Comparison of ENCODE assay signal across 11 cellular contexts in the genomic region with DNA sequence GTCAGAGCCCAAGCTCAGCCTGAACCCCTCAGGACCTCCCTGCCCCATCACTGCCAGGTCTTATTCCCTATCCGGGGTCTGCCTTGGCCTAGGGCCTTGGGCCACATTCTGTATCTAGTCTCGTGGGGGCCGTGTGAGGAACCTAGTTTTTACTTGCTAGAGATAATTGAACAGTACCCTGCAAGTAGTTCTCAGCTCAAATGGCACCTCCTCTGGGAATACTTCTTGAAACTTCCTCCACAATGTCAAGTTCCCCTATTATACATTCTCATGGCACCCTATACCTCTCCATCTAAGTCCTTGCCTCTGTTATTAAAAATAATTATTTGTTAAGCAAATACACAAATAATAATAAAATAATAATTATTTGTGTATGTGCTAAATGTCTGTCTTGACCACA. TPM values are rescaled to one million over a fixed set of nuclear protein-coding genes. Genes with fewer than 3 reads are reported as not detected.
DNase-seq lines count a peak whose midpoint lies in the region; ATAC-seq, FAIRE-seq and TF ChIP-seq lines count a peak whose summit lies in the region.
"Had no signal": no experiment of that assay in that cellular context is flagged by ENCODE, and none has a peak within 500 bp of the region (broad histone marks: within the 10 kb centered on the region; RNA-seq: fewer than 3 reads in every experiment).

No MANE protein-coding gene starts in this region.

- H2BK12ac ChIP-seq in H1 (ENCODE audit: low read depth, low read length): peak overlapping the region; percentile 94

- TF ChIP-seq CTCF in H1 (IDR thresholded peaks at IDR 0.05; ENCODE audit: control extremely low read depth in 1 of 3, insufficient read depth in 1 of 3, low read depth in 1 of 3, low read length in 3 of 3): no peak
- TF ChIP-seq CTCF in neural progenitor cell (IDR thresholded peaks at IDR 0.05): no peak
- no peak for TF ChIP-seq CTCF in upper lobe of left lung (IDR thresholded peaks at IDR 0.05)

- no peak for TF ChIP-seq POLR2A in H1 (IDR thresholded peaks at IDR 0.05; ENCODE audit: control extremely low read depth in 1 of 2, low read depth in 2 of 2, low read length in 2 of 2)
- no peak for TF ChIP-seq POLR2A in upper lobe of left lung (IDR thresholded peaks at IDR 0.05)

- POLR2A ChIA-PET in H1 (lab: Charles Lee; ENCODE audit: partially characterized antibody): interaction anchor here (0.9 to 1.5 kb wide), 7 partner anchors 8 to 86 kb away, joined by 3 to 4 read pairs (median 3); partner anchors contain the start of gene CSF1

- H3K4me2 ChIP-seq in H1 (ENCODE audit: insufficient read depth in 1 of 2, low read depth in 2 of 2, low read length in 2 of 2): peak overlapping the region in 1 of 2 experiments; percentile 42; a peak in 2 of 4 replicates
- peak overlapping the region; percentile 54 for H3K4me2 ChIP-seq in neural progenitor cell

- peak overlapping the region; percentile 95; the same call in 1 of the 2 replicates for H2BK15ac ChIP-seq in H1 (ENCODE audit: low read length)

- H3K9me3 ChIP-seq in SJSA1 (replicated peaks): no peaks in the 10 kb centered on the region
- H3K9me3 ChIP-seq in H1 (ENCODE audit: insufficient read depth in 2 of 2, low read depth in 1 of 2, low read length in 1 of 2): no peaks in the 10 kb centered on the region
- H3K9me3 ChIP-seq in neural progenitor cell (ENCODE audit: low read depth): no peaks in the 10 kb centered on the region
- no peaks in the 10 kb centered on the region for H3K9me3 ChIP-seq in upper lobe of left lung

- no peak overlapping the region for H3K4me3 Mint-ChIP-seq in neural progenitor cell
- H3K4me3 Mint-ChIP-seq: activated naive CD4-positive, alpha-beta T cell treated with anti-CD3 and anti-CD28 coated beads for 36 hours; immature natural killer cell had no signal

- peak overlapping the region; percentile 45 for H4K5ac ChIP-seq in H1 (ENCODE audit: insufficient read length, low read depth, low read length)

- H3K4me1 Mint-ChIP-seq in neural progenitor cell: peaks cover 85% of the 10 kb centered on the region
- H3K4me1 Mint-ChIP-seq: immature natural killer cell had no signal

- H3K79me2 ChIP-seq in H1 (ENCODE audit: control insufficient read depth in 1 of 2, insufficient read depth in 2 of 2, low read length in 2 of 2): no peaks in the 10 kb centered on the region
- no peaks in the 10 kb centered on the region for H3K79me2 ChIP-seq in neural progenitor cell (ENCODE audit: low read depth)

- H2AK5ac ChIP-seq in H1 (ENCODE audit: low read depth, low read length): no peak overlapping the region

- no peaks in the 10 kb centered on the region for H4K20me1 ChIP-seq in H1 (replicated peaks in 1 of 2; ENCODE audit: control insufficient read depth in 1 of 2, insufficient read depth in 2 of 2, low read length in 2 of 2)
- no peaks in the 10 kb centered on the region for H4K20me1 ChIP-seq in neural progenitor cell (ENCODE audit: low read depth)

- H3K27ac ChIP-seq in SJSA1: peak overlapping the region; percentile 97
- peak overlapping the region; percentile 77; the same call in 1 of the 2 replicates for H3K27ac ChIP-seq in H1 (ENCODE audit: low read depth, low read length)
- H3K27ac ChIP-seq in neural progenitor cell: no peak overlapping the region
- H3K27ac ChIP-seq in upper lobe of left lung: peak overlapping the region; percentile 81 to 91 (median 88)

- no peak overlapping the region for H3K56ac ChIP-seq in H1 (replicated peaks; ENCODE audit: insufficient read length, low read depth, low read length)

- no peaks in the 10 kb centered on the region for H3K36me3 Mint-ChIP-seq in neural progenitor cell
- H3K36me3 Mint-ChIP-seq: immature natural killer cell had no signal

- CTCF ChIA-PET in H1 (lab: Charles Lee; ENCODE audit: partially characterized antibody): interaction anchor here (1.1 to 2.8 kb wide), 7 partner anchors 9 to 106 kb away, joined by 3 to 13 read pairs (median 5); partner anchors contain the start of gene AHCYL1

- H3K18ac ChIP-seq in H1 (ENCODE audit: extremely low read depth, low read length): peak overlapping the region; percentile 83

- no peak for ATAC-seq in upper lobe of left lung (ENCODE audit: low FRiP score in 2 of 2)
- ATAC-seq in GM18870 (IDR thresholded peaks at IDR 0.05; ENCODE audit: unreplicated experiment): no peak
- no peak for ATAC-seq in esophagus mucosa

- H3K9ac ChIP-seq in H1 (replicated peaks in 1 of 4; ENCODE audit: extremely low read depth in 1 of 4, low read depth in 3 of 4, low read length in 3 of 4): no peak overlapping the region; a peak in 1 of 7 replicates
- no peak overlapping the region for H3K9ac ChIP-seq in neural progenitor cell

- peak overlapping the region; percentile 85; the same call in 1 of the 2 replicates for H2BK5ac ChIP-seq in H1 (ENCODE audit: low read depth, low read length)

- H2BK20ac ChIP-seq in H1 (ENCODE audit: low read length): peak overlapping the region; percentile 95; the same call in 1 of the 2 replicates

- no peak overlapping the region for H3K4ac ChIP-seq in H1 (replicated peaks; ENCODE audit: insufficient read length, low read depth, low read length)

- peak overlapping the region; percentile 97 for H4K91ac ChIP-seq in H1 (replicated peaks; ENCODE audit: insufficient read length, low read length)

- FAIRE-seq in H1 (lab: Jason Lieb, UNC): no peak

- no peaks in the 10 kb centered on the region for H3K79me1 ChIP-seq in H1 (ENCODE audit: low read depth, low read length)

- H3K27me3 Mint-ChIP-seq in neural progenitor cell (ENCODE audit: insufficient read depth, low read depth): peaks cover 3% of the 10 kb centered on the region

- H3K4me3 ChIP-seq in SJSA1 (no peak overlapping the region), H1 (ENCODE audit: extremely low read depth in 1 of 4, insufficient read depth in 2 of 4, low read depth in 3 of 4, low read length in 4 of 4) (peak overlapping the region in 1 of 4 experiments; percentile 3; a peak in 1 of 8 replicates), neural progenitor cell (no peak overlapping the region), upper lobe of left lung (no peak overlapping the region)

- H3F3A ChIP-seq in neural progenitor cell (ENCODE audit: low read depth): peaks cover 13% of the 10 kb centered on the region

- no peak overlapping the region for H3K23ac ChIP-seq in H1 (ENCODE audit: insufficient read length)

- TF ChIP-seq RAD21 in H1 (IDR thresholded peaks at IDR 0.05 in 1 of 2, conservative IDR thresholded peaks at IDR 0.05 in 1 of 2; ENCODE audit: low read depth in 2 of 2, low read length in 2 of 2): no peak

- TF ChIP-seq EP300 in H1 (IDR thresholded peaks at IDR 0.05; ENCODE audit: borderline replicate concordance in 1 of 2, low read depth in 2 of 2, low read length in 2 of 2) (no peak), upper lobe of left lung (IDR thresholded peaks at IDR 0.05) (no peak)

- H4K8ac ChIP-seq in H1 (ENCODE audit: extremely low read depth, insufficient read depth, low read length): peak overlapping the region; percentile 91; the same call in 1 of the 2 replicates

- H2BK120ac ChIP-seq in H1 (replicated peaks; ENCODE audit: low read depth, low read length): no peak overlapping the region

- H2AFZ ChIP-seq in H1 (ENCODE audit: low read length) (peak overlapping the region; percentile 70; the same call in 1 of the 2 replicates), neural progenitor cell (replicated peaks) (peak overlapping the region; percentile 80)

- no peaks in the 10 kb centered on the region for H3K9me3 Mint-ChIP-seq in neural progenitor cell
- H3K9me3 Mint-ChIP-seq: activated naive CD4-positive, alpha-beta T cell treated with anti-CD3 and anti-CD28 coated beads for 36 hours; immature natural killer cell had no signal

- DNase-seq in SJSA1 (ENCODE audit: low read depth in 1 of 2, low spot score in 2 of 2) (no peak), H1 (ENCODE audit: low read depth in 1 of 2, low spot score in 2 of 2) (no peak), neural progenitor cell (ENCODE audit: low spot score) (no peak), upper lobe of left lung (no peak)
- no peak for DNase-seq in effector CD8-positive, alpha-beta T cell (lab: John Stamatoyannopoulos, UW)
- DNase-seq: activated naive CD4-positive, alpha-beta T cell treated with anti-CD3 and anti-CD28 coated beads for 36 hours; immature natural killer cell; NCI-H1417 treated with DMSO at 0.1 percent for 48 hours; PC-3 had no signal

- peak overlapping the region; percentile 78 for H3K27ac Mint-ChIP-seq in neural progenitor cell
- H3K27ac Mint-ChIP-seq: activated naive CD4-positive, alpha-beta T cell treated with anti-CD3 and anti-CD28 coated beads for 36 hours; immature natural killer cell had no signal

- H3K23me2 ChIP-seq in H1 (ENCODE audit: low read depth, low read length): no peaks in the 10 kb centered on the region

- no peaks in the 10 kb centered on the region for H3K36me3 ChIP-seq in SJSA1
- no peaks in the 10 kb centered on the region for H3K36me3 ChIP-seq in H1 (ENCODE audit: control insufficient read depth in 2 of 4, insufficient read depth in 4 of 4, low read length in 3 of 4)
- no peaks in the 10 kb centered on the region for H3K36me3 ChIP-seq in neural progenitor cell
- H3K36me3 ChIP-seq in upper lobe of left lung: no peaks in the 10 kb centered on the region

- H3K4me1 ChIP-seq in SJSA1 (replicated peaks) (peaks cover 69% of the 10 kb centered on the region), H1 (replicated peaks in 1 of 4; ENCODE audit: control insufficient read depth in 3 of 4, insufficient read depth in 4 of 4, low read length in 3 of 4) (peaks cover 9 to 33% (median 12%) of the 10 kb centered on the region in 4 experiments), neural progenitor cell (peaks cover 52% of the 10 kb centered on the region), upper lobe of left lung (peaks cover 18 to 45% (median 33%) of the 10 kb centered on the region in 4 donors)

- H3K27me3 ChIP-seq in SJSA1 (replicated peaks) (no peaks in the 10 kb centered on the region), H1 (replicated peaks in 1 of 4; ENCODE audit: control insufficient read depth in 3 of 4, extremely low read depth in 1 of 4, insufficient read depth in 3 of 4, low read length in 3 of 4) (no peaks in the 10 kb centered on the region), neural progenitor cell (no peaks in the 10 kb centered on the region), upper lobe of left lung (no peaks in the 10 kb centered on the region)

- no peak overlapping the region for H3K14ac ChIP-seq in H1 (ENCODE audit: insufficient read length)

- WGBS in H1 (ENCODE audit: extremely low coverage in 1 of 2, insufficient coverage in 1 of 2, insufficient read length in 1 of 2, insufficient replicate concordance in 2 of 2, low coverage in 1 of 2, low lambda C conversion rate in 2 of 2, missing lambda C conversion rate in 1 of 2), 2 experiments: 68% methylated on average over 3 of the region's 3 CpGs; no CpG with 5 or more reads in 1 of the 2 experiments
- WGBS in upper lobe of left lung, 2 donors: 27 to 59% methylated on average over 3 of the region's 3 CpGs

RNA-seq across cellular contexts. Expression of gene CSF1, which starts 32.9 kb away (rescaled TPM):
- total RNA-seq in SJSA1 (2014; rRNA removed; shearing (Covaris generic)): 43.8 and 68.9 TPM in 2 replicates
- 2.0 and 3.3 TPM in 2 replicates for total RNA-seq in H1 (2021; fragmentation: NEBNext Ultra II Directional; extraction: Animal tissue kit (Norgen Biotek cat#: 25700))
- polyA plus RNA-seq in H1 (2011; rRNA removed): 4.2 and 5.4 TPM in 2 replicates
- polyA plus RNA-seq in H1 (2011; cell fraction: cytosol; rRNA removed): 3.4 TPM
- 6.3 TPM for polyA plus RNA-seq in H1 (2011; cell fraction: nucleus; rRNA removed)
- polyA plus RNA-seq in H1 (2012, experiment 1 of 2): 2.0 to 4.0 TPM (median 3.2 TPM) in 4 replicates
- polyA plus RNA-seq in H1 (2012, experiment 2 of 2): 4.0 TPM
- 1.8 TPM for polyA plus RNA-seq in H1 (2013, experiment 1 of 2)
- polyA plus RNA-seq in H1 (2013, experiment 2 of 2): 1.5 TPM
- 4.0 and 4.2 TPM in 2 replicates for polyA minus RNA-seq in H1 (2011; rRNA and poly(A)+ RNA removed)
- 4.2 TPM for polyA minus RNA-seq in H1 (2011; cell fraction: cytosol; rRNA and poly(A)+ RNA removed)
- polyA minus RNA-seq in H1 (2011; cell fraction: nucleus; rRNA and poly(A)+ RNA removed): 2.6 TPM
- 2.7 and 5.0 TPM in 2 replicates for total RNA-seq in neural progenitor cell (ENCODE audit: low replicate concordance)
- total RNA-seq in upper lobe of left lung: 100 to 1,000 TPM in 1 of 6 donors, 10 to 100 TPM in 5; 19.4 to 106 (median 36.5) TPM
- 4.6 TPM for total RNA-seq in esophagus mucosa
